ENCODE assay signal across 33 cellular contexts in the genomic region with DNA sequence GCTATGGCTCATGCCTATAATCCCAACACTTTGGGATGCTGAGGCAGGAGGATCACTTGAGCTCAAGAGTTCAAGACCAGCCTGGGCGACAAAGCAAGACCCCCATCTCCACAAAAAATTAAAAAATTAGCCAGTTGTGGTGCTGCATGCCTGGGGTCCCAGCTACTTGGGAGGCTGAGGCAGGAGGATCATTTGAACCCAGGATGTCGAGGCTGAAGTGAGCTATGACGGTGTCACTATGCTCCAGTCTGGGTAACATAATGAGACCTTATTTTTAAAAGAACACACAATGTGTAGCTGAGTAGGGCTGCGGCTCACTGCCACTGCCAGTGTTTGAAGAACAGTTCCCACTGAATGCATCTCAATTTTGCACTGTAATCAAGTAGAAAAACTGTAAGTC. TPM values are rescaled to one million over a fixed set of nuclear protein-coding genes. Genes with fewer than 3 reads are reported as not detected.
"Had no signal": no experiment of that assay in that cellular context is flagged by ENCODE, and none has a peak within 500 bp of the region (broad histone marks: within the 10 kb centered on the region; RNA-seq: fewer than 3 reads in every experiment).

No MANE protein-coding gene starts in this region.

- FAIRE-seq: urothelium cell line had no signal

- H3K27me3 ChIP-seq: testis, thyroid gland, transverse colon, upper lobe of left lung, uterus, vagina had no signal

- H3K36me3 ChIP-seq: stomach, suprapubic skin, thoracic aorta, thyroid gland, tibial artery, tibial nerve, transverse colon, upper lobe of left lung, upper lobe of right lung, uterus, vagina had no signal

- H3K4me3 ChIP-seq: stomach, suprapubic skin, testis, thoracic aorta, thyroid gland, tibial artery, tibial nerve, transverse colon, upper lobe of left lung, upper lobe of right lung, uterus, vagina had no signal

- H3K27me3 Mint-ChIP-seq: stimulated activated memory B cell treated with anti-CD40 and anti-IgM and Interleukin-4, amounts not matched to agents 10 μg/mL and 1 μg/mL and 100 μg/mL, for 72 hours; stimulated activated naive B cell treated with anti-CD40 and anti-IgM and Interleukin-4, amounts not matched to agents 10 μg/mL and 1 μg/mL and 100 μg/mL, for 72 hours had no signal

- H3K9me3 Mint-ChIP-seq: stimulated activated effector memory CD8-positive, alpha-beta T cell treated with anti-CD3 and anti-CD28 coated beads, Interleukin-12 subunit alpha, Interleukin-12 subunit beta, amount 100 ng/mL, for 72 hours; stimulated activated memory B cell treated with anti-CD40 and anti-IgM and Interleukin-4, amounts not matched to agents 10 μg/mL and 1 μg/mL and 100 μg/mL, for 72 hours; stimulated activated naive B cell treated with anti-CD40 and anti-IgM and Interleukin-4, amounts not matched to agents 10 μg/mL and 1 μg/mL and 100 μg/mL, for 72 hours; stimulated activated naive CD8-positive, alpha-beta T cell treated with anti-CD3 and anti-CD28 coated beads, Interleukin-15, amount 100 ng/mL, for 72 hours; stimulated activated naive CD8-positive, alpha-beta T cell treated with anti-CD3 and anti-CD28 coated beads, Interleukin-15, Interleukin-2, amounts not matched to agents 100 ng/mL and 50 ng/mL, for 24 hours; type B pancreatic cell had no signal

- H3K4me3 Mint-ChIP-seq: stimulated activated effector memory CD8-positive, alpha-beta T cell treated with anti-CD3 and anti-CD28 coated beads, Interleukin-12 subunit alpha, Interleukin-12 subunit beta, amount 100 ng/mL, for 72 hours; stimulated activated memory B cell treated with anti-CD40 and anti-IgM and Interleukin-4, amounts not matched to agents 10 μg/mL and 1 μg/mL and 100 μg/mL, for 72 hours; stimulated activated naive B cell treated with anti-CD40 and anti-IgM and Interleukin-4, amounts not matched to agents 10 μg/mL and 1 μg/mL and 100 μg/mL, for 72 hours; stimulated activated naive CD8-positive, alpha-beta T cell treated with anti-CD3 and anti-CD28 coated beads, Interleukin-15, amount 100 ng/mL, for 72 hours; stimulated activated naive CD8-positive, alpha-beta T cell treated with anti-CD3 and anti-CD28 coated beads, Interleukin-15, Interleukin-2, amounts not matched to agents 100 ng/mL and 50 ng/mL, for 24 hours; type B pancreatic cell had no signal

- H3K27ac ChIP-seq: stomach, suprapubic skin, testis, thoracic aorta, thyroid gland, tibial artery, tibial nerve, transverse colon, upper lobe of left lung, upper lobe of right lung, uterus, vagina had no signal

- H3K36me3 Mint-ChIP-seq: stimulated activated effector memory CD8-positive, alpha-beta T cell treated with anti-CD3 and anti-CD28 coated beads, Interleukin-12 subunit alpha, Interleukin-12 subunit beta, amount 100 ng/mL, for 72 hours; stimulated activated memory B cell treated with anti-CD40 and anti-IgM and Interleukin-4, amounts not matched to agents 10 μg/mL and 1 μg/mL and 100 μg/mL, for 72 hours; stimulated activated naive B cell treated with anti-CD40 and anti-IgM and Interleukin-4, amounts not matched to agents 10 μg/mL and 1 μg/mL and 100 μg/mL, for 72 hours; type B pancreatic cell had no signal

- ATAC-seq: stimulated activated effector memory CD8-positive, alpha-beta T cell treated with anti-CD3 and anti-CD28 coated beads, Interleukin-12 subunit alpha, Interleukin-12 subunit beta, amount 100 ng/mL, for 72 hours; stimulated activated memory B cell treated with anti-CD40 and anti-IgM and Interleukin-4, amounts not matched to agents 10 μg/mL and 1 μg/mL and 100 μg/mL, for 72 hours; stimulated activated naive B cell treated with anti-CD40 and anti-IgM and Interleukin-4, amounts not matched to agents 10 μg/mL and 1 μg/mL and 100 μg/mL, for 72 hours; stimulated activated naive CD8-positive, alpha-beta T cell treated with anti-CD3 and anti-CD28 coated beads, Interleukin-15, amount 100 ng/mL, for 72 hours; stimulated activated naive CD8-positive, alpha-beta T cell treated with anti-CD3 and anti-CD28 coated beads, Interleukin-15, Interleukin-2, amounts not matched to agents 100 U/mL and 50 U/mL, for 24 hours; upper lobe of right lung had no signal

- H3K27ac Mint-ChIP-seq: stimulated activated effector memory CD8-positive, alpha-beta T cell treated with anti-CD3 and anti-CD28 coated beads, Interleukin-12 subunit alpha, Interleukin-12 subunit beta, amount 100 ng/mL, for 72 hours; stimulated activated memory B cell treated with anti-CD40 and anti-IgM and Interleukin-4, amounts not matched to agents 10 μg/mL and 1 μg/mL and 100 μg/mL, for 72 hours; stimulated activated naive CD8-positive, alpha-beta T cell treated with anti-CD3 and anti-CD28 coated beads, Interleukin-15, amount 100 ng/mL, for 72 hours; stimulated activated naive CD8-positive, alpha-beta T cell treated with anti-CD3 and anti-CD28 coated beads, Interleukin-15, Interleukin-2, amounts not matched to agents 100 ng/mL and 50 ng/mL, for 24 hours; type B pancreatic cell had no signal

- H3K4me1 ChIP-seq: stomach, suprapubic skin, testis, thyroid gland, tibial artery, transverse colon, upper lobe of left lung, upper lobe of right lung, uterus, vagina had no signal

- H3K9me3 ChIP-seq: stomach, suprapubic skin, testis, thoracic aorta, thyroid gland, tibial artery, tibial nerve, transverse colon, upper lobe of left lung, upper lobe of right lung, uterus, vagina had no signal

- DNase-seq: stimulated activated CD4-positive, alpha-beta T cell treated with anti-CD3 and anti-CD28 coated beads, Interleukin-2, amount 100 ng/mL, for 48 hours; stimulated activated CD4-positive, alpha-beta T cell treated with anti-CD3 and anti-CD28 coated beads, Interleukin-4, amount 100 ng/mL, for 1 hour; stimulated activated CD4-positive, alpha-beta T cell treated with anti-CD3 and anti-CD28 coated beads, Interleukin-4, amount 100 ng/mL, for 24 hours; stimulated activated CD4-positive, alpha-beta T cell treated with anti-CD3 and anti-CD28 coated beads, Interleukin-4, amount 100 ng/mL, for 4 hours; stimulated activated CD8-positive, alpha-beta memory T cell treated with anti-CD3 and anti-CD28 coated beads, Interleukin-4, amount 100 ng/mL, for 48 hours; stimulated activated naive B cell treated with anti-CD40 and anti-IgM and Interleukin-4, amounts not matched to agents 10 μg/mL and 1 μg/mL and 100 μg/mL, for 72 hours; stimulated activated naive CD4-positive, alpha-beta T cell; stimulated activated naive CD4-positive, alpha-beta T cell treated with Interleukin-2 at 50 U/mL for 16 hours; stimulated activated naive CD8-positive, alpha-beta T cell treated with anti-CD3 and anti-CD28 coated beads, Interleukin-15, amount 100 ng/mL, for 72 hours; stimulated activated naive CD8-positive, alpha-beta T cell treated with anti-CD3 and anti-CD28 coated beads, Interleukin-15, Interleukin-2, amounts not matched to agents 100 U/mL and 50 U/mL, for 24 hours; stomach; substantia nigra; testis; thyroid gland; tibial artery; transverse colon; trophoblast cell; upper lobe of left lung; upper lobe of right lung; uterus had no signal

RNA-seq across cellular contexts. Expression of a gene that starts 7.1 kb away (rescaled TPM):
- total RNA-seq: subcutaneous adipose tissue, suprapubic skin, temporal lobe, testis, thoracic aorta, thyroid gland, tibial nerve, transverse colon, upper lobe of left lung, upper lobe of right lung, ureter, urinary bladder, vagina had no signal
- polyA plus RNA-seq: urinary bladder had no signal
